Comparison of ENCODE assay signal across 8 cellular contexts in genomic region chr18:79988925-79989361, GRCh38. TPM values are rescaled to one million over a fixed set of nuclear protein-coding genes. Genes with fewer than 3 reads are reported as not detected.
DNase-seq lines count a peak whose midpoint lies in the region; ATAC-seq and TF ChIP-seq lines count a peak whose summit lies in the region.

No MANE protein-coding gene starts in this region.

- H3K4me3 ChIP-seq in BJ (ENCODE audit: low read depth, low read length) (peak overlapping the region; percentile 70), astrocyte of the cerebellum (ENCODE audit: low read depth, low read length) (peak overlapping the region; percentile 81)

- peak overlapping the region; percentile 81 to 95 (median 92) for H3K4me3 Mint-ChIP-seq in IgD-negative memory B cell
- H3K4me3 Mint-ChIP-seq in stimulated activated naive CD8-positive, alpha-beta T cell treated with anti-CD3 and anti-CD28 coated beads, Interleukin-15, Interleukin-2, amounts not matched to agents 100 ng/mL and 50 ng/mL, for 24 hours: peak overlapping the region; percentile 96

- in situ Hi-C loops in astrocyte of the cerebellum (cut with HindIII; ENCODE audit: low sequenced_read_pairs): no loop called here

- H3K9me3 Mint-ChIP-seq in IgD-negative memory B cell: no peaks in the 10 kb centered on the region
- no peaks in the 10 kb centered on the region for H3K9me3 Mint-ChIP-seq in stimulated activated naive CD8-positive, alpha-beta T cell treated with anti-CD3 and anti-CD28 coated beads, Interleukin-15, Interleukin-2, amounts not matched to agents 100 ng/mL and 50 ng/mL, for 24 hours

- peak; percentile 12 for ATAC-seq in GM18909 (IDR thresholded peaks at IDR 0.05; ENCODE audit: poor library complexity, unreplicated experiment)

- no peak for DNase-seq in BJ (ENCODE audit: low read depth)
- DNase-seq in astrocyte of the cerebellum (ENCODE audit: low read depth): no peak
- DNase-seq in iris pigment epithelial cell (ENCODE audit: low read depth): peak; percentile 75
- no peak for DNase-seq in mucosa of gallbladder (ENCODE audit: low spot score)
- no peak for DNase-seq in SHP77 (lab: John Stamatoyannopoulos, UW)

- H3K4me1 Mint-ChIP-seq in IgD-negative memory B cell: peaks cover 22 to 35% (median 23%) of the 10 kb centered on the region in 3 donors
- H3K4me1 Mint-ChIP-seq in stimulated activated naive CD8-positive, alpha-beta T cell treated with anti-CD3 and anti-CD28 coated beads, Interleukin-15, Interleukin-2, amounts not matched to agents 100 ng/mL and 50 ng/mL, for 24 hours (ENCODE audit: low read depth): peaks cover 35% of the 10 kb centered on the region

- H3K27ac Mint-ChIP-seq in IgD-negative memory B cell: peak overlapping the region; percentile 93 to 94 (median 94)
- peak overlapping the region; percentile 96 for H3K27ac Mint-ChIP-seq in stimulated activated naive CD8-positive, alpha-beta T cell treated with anti-CD3 and anti-CD28 coated beads, Interleukin-15, Interleukin-2, amounts not matched to agents 100 ng/mL and 50 ng/mL, for 24 hours

- H3K27me3 ChIP-seq in BJ (ENCODE audit: control insufficient read depth, insufficient read depth, low read length): no peaks in the 10 kb centered on the region

- H3K36me3 Mint-ChIP-seq in IgD-negative memory B cell: peaks cover 1% of the 10 kb centered on the region
- peaks cover 32% of the 10 kb centered on the region for H3K36me3 Mint-ChIP-seq in stimulated activated naive CD8-positive, alpha-beta T cell treated with anti-CD3 and anti-CD28 coated beads, Interleukin-15, Interleukin-2, amounts not matched to agents 100 ng/mL and 50 ng/mL, for 24 hours (ENCODE audit: low read depth)

- CTCF ChIA-PET in BJ (lab: Yijun Ruan, JAX): interaction anchor here (1.4 to 1.6 kb wide), 2 partner anchors 32 to 39 kb away, joined by 3 read pairs; no protein-coding TSS in a partner anchor

- H3K36me3 ChIP-seq in BJ (ENCODE audit: control insufficient read depth, insufficient read depth, low read length): 0 out of 2 replicates have a peak, but pooled peaks cover 1% of the 10 kb centered on the region

- no peaks in the 10 kb centered on the region for H3K27me3 Mint-ChIP-seq in IgD-negative memory B cell
- H3K27me3 Mint-ChIP-seq in stimulated activated naive CD8-positive, alpha-beta T cell treated with anti-CD3 and anti-CD28 coated beads, Interleukin-15, Interleukin-2, amounts not matched to agents 100 ng/mL and 50 ng/mL, for 24 hours: no peaks in the 10 kb centered on the region

- POLR2A ChIA-PET in BJ (lab: Charles Lee): no interaction called here

- TF ChIP-seq CTCF in BJ (IDR thresholded peaks at IDR 0.05; ENCODE audit: insufficient read depth, low read depth, low read length): no peak
- TF ChIP-seq CTCF in astrocyte of the cerebellum (IDR thresholded peaks at IDR 0.05; ENCODE audit: low read depth, low read length, missing control alignments): no peak

RNA-seq across cellular contexts. Expression of gene TXNL4A, which starts 0.6 kb away (rescaled TPM):
- polyA plus RNA-seq in BJ (2011; rRNA removed): 95.8 and 117 TPM in 2 replicates
- 32.8 and 38.3 TPM in 2 replicates for polyA minus RNA-seq in BJ (2011; rRNA and poly(A)+ RNA removed)
- 222 TPM for polyA plus RNA-seq in IgD-negative memory B cell
- 76.7 TPM for total RNA-seq in mucosa of gallbladder

RNA-seq across cellular contexts. Expression of gene HSBP1L1, which starts 24.5 kb away (rescaled TPM):
- 19.1 and 26.4 TPM in 2 replicates for polyA plus RNA-seq in BJ (2011; rRNA removed)
- polyA minus RNA-seq in BJ (2011; rRNA and poly(A)+ RNA removed): 2.3 and 4.6 TPM in 2 replicates
- 10.9 TPM for polyA plus RNA-seq in IgD-negative memory B cell
- 21.4 TPM for total RNA-seq in mucosa of gallbladder

RNA-seq across cellular contexts. Expression of gene SLC66A2, which starts 37.5 kb away (rescaled TPM):
- polyA plus RNA-seq in BJ (2011; rRNA removed): 19.3 and 26.4 TPM in 2 replicates
- polyA minus RNA-seq in BJ (2011; rRNA and poly(A)+ RNA removed): 13.0 and 25.4 TPM in 2 replicates
- 30.3 TPM for polyA plus RNA-seq in IgD-negative memory B cell
- total RNA-seq in mucosa of gallbladder: 61.3 TPM

RNA-seq across cellular contexts. Expression of gene RBFA, which starts 45.3 kb away (rescaled TPM):
- polyA plus RNA-seq in BJ (2011; rRNA removed) (26.1 and 32.4 TPM in 2 replicates), IgD-negative memory B cell (17.5 TPM)
- polyA minus RNA-seq in BJ (2011; rRNA and poly(A)+ RNA removed): 8.7 and 14.3 TPM in 2 replicates
- total RNA-seq in mucosa of gallbladder: 17.7 TPM
